ENCODE assay signal across 28 cellular contexts in the genomic region with DNA sequence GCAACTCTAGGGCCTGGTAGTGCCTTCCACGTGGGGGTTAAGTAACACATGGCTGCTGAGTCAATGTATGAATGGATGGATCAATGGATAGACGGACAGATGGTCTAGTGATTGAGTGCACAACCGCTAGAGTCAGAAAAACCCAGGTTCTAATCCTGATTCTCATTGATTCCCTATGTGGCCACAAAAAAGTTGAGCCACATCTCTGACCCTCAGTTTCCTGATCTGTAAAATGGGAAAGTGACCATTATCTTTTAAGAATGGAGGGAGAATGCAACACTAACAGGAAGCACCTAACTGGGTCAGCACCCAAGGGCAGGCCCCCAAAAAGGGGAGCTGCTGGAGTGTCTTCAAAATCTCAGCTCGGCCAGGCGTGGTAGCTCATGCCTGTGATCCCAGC. TPM values are rescaled to one million over a fixed set of nuclear protein-coding genes. Genes with fewer than 3 reads are reported as not detected.
DNase-seq lines count a peak whose midpoint lies in the region; ATAC-seq and TF ChIP-seq lines count a peak whose summit lies in the region.
"Had no signal": no experiment of that assay in that cellular context is flagged by ENCODE, and none has a peak within 500 bp of the region (broad histone marks: within the 10 kb centered on the region; RNA-seq: fewer than 3 reads in every experiment).

No MANE protein-coding gene starts in this region.

- TF ChIP-seq CTCF in IMR-90 (conservative IDR thresholded peaks at IDR 0.05; ENCODE audit: low read depth, low read length): no peak
- no peak for TF ChIP-seq CTCF in endothelial cell (IDR thresholded peaks at IDR 0.05; ENCODE audit: unreplicated experiment)
- TF ChIP-seq CTCF in type B pancreatic cell (conservative IDR thresholded peaks at IDR 0.05): no peak

- H3K23ac ChIP-seq in IMR-90 (ENCODE audit: low read depth, low read length) (no peak overlapping the region), mesendoderm (ENCODE audit: low read length) (no peak overlapping the region)

- H3K4ac ChIP-seq in IMR-90 (ENCODE audit: low read depth, low read length) (no peak overlapping the region), mesendoderm (ENCODE audit: low read depth, low read length) (no peak overlapping the region)

- H3K4me2 ChIP-seq in IMR-90 (ENCODE audit: low read depth, low read length) (no peak overlapping the region), mesendoderm (ENCODE audit: low read length) (no peak overlapping the region)

- H2BK15ac ChIP-seq in IMR-90 (ENCODE audit: low read depth, low read length) (no peak overlapping the region), mesendoderm (replicated peaks; ENCODE audit: low read depth) (no peak overlapping the region)

- H4K8ac ChIP-seq in IMR-90 (ENCODE audit: low read depth in 2 of 2, low read length in 2 of 2): no peak overlapping the region
- no peak overlapping the region for H4K8ac ChIP-seq in mesendoderm (ENCODE audit: low read depth, low read length)

- H2AK5ac ChIP-seq in IMR-90 (ENCODE audit: low read depth, low read length) (no peak overlapping the region), mesendoderm (ENCODE audit: low read length) (no peak overlapping the region)

- BruUV-seq in IMR-90 (replicated peaks; lab: Mats Ljungman, UMichigan): no TSS peak

- no peak for TF ChIP-seq RAD21 in IMR-90 (IDR thresholded peaks at IDR 0.05; ENCODE audit: low read length)

- no peak overlapping the region for H3K14ac ChIP-seq in IMR-90 (replicated peaks; ENCODE audit: low read depth, low read length)

- H3K79me1 ChIP-seq in IMR-90 (ENCODE audit: low read depth in 1 of 2, low read length in 2 of 2) (peaks cover 38 to 65% of the 10 kb centered on the region in 2 experiments), mesendoderm (ENCODE audit: low read length) (peaks cover 15% of the 10 kb centered on the region)

- H3K9me1 ChIP-seq in IMR-90 (ENCODE audit: insufficient read depth, low read length): peaks cover 25% of the 10 kb centered on the region

- H2BK5ac ChIP-seq in IMR-90 (ENCODE audit: low read depth, low read length, poor library complexity, severe bottlenecking): no peak overlapping the region
- H2BK5ac ChIP-seq in mesendoderm (ENCODE audit: low read length): no peak overlapping the region

- no peaks in the 10 kb centered on the region for H3K9me3 Mint-ChIP-seq in activated naive CD4-positive, alpha-beta T cell treated with anti-CD3 and anti-CD28 coated beads, Interleukin-2, amount 50 U/mL, for 24 hours
- H3K9me3 Mint-ChIP-seq in endothelial cell (ENCODE audit: unreplicated experiment): no peaks in the 10 kb centered on the region
- H3K9me3 Mint-ChIP-seq in type B pancreatic cell: no peaks in the 10 kb centered on the region

- H3K4me1 Mint-ChIP-seq in activated naive CD4-positive, alpha-beta T cell treated with anti-CD3 and anti-CD28 coated beads, Interleukin-2, amount 50 U/mL, for 24 hours: peaks cover 32% of the 10 kb centered on the region
- H3K4me1 Mint-ChIP-seq in endothelial cell (ENCODE audit: unreplicated experiment) (peaks cover 8% of the 10 kb centered on the region), type B pancreatic cell (ENCODE audit: unreplicated experiment) (peaks cover 9% of the 10 kb centered on the region)

- H3K27ac ChIP-seq in IMR-90 (ENCODE audit: insufficient read depth, low read length) (no peak overlapping the region), mesendoderm (ENCODE audit: low read depth, low read length) (no peak overlapping the region)
- H3K27ac ChIP-seq: right atrium auricular region, spleen, stomach, thyroid gland had no signal

- H3K4me1 ChIP-seq in IMR-90 (ENCODE audit: control insufficient read depth, insufficient read depth, low read length): no peaks in the 10 kb centered on the region
- H3K4me1 ChIP-seq in mesendoderm (ENCODE audit: control insufficient read depth, low read depth, low read length): no peaks in the 10 kb centered on the region

- dilution Hi-C loops in IMR-90 (cut with HindIII; ENCODE audit: low sequenced_read_pairs, unreplicated experiment): no loop called here

- H3K36me3 Mint-ChIP-seq in activated naive CD4-positive, alpha-beta T cell treated with anti-CD3 and anti-CD28 coated beads, Interleukin-2, amount 50 U/mL, for 24 hours: peaks cover 18% of the 10 kb centered on the region
- H3K36me3 Mint-ChIP-seq in endothelial cell (ENCODE audit: low read depth, unreplicated experiment): peaks cover 37% of the 10 kb centered on the region
- peaks cover 17% of the 10 kb centered on the region for H3K36me3 Mint-ChIP-seq in type B pancreatic cell

- H2BK20ac ChIP-seq in IMR-90 (ENCODE audit: low read depth, low read length): no peak overlapping the region

- H3K4me3 Mint-ChIP-seq in activated naive CD4-positive, alpha-beta T cell treated with anti-CD3 and anti-CD28 coated beads, Interleukin-2, amount 50 U/mL, for 24 hours: peak overlapping the region; percentile 26
- H3K4me3 Mint-ChIP-seq in endothelial cell (ENCODE audit: unreplicated experiment) (peak overlapping the region; percentile 63), type B pancreatic cell (peak overlapping the region; percentile 31)

- H2AK9ac ChIP-seq in IMR-90 (replicated peaks; ENCODE audit: low read depth, low read length, poor library complexity): no peak overlapping the region

- peaks cover 10% of the 10 kb centered on the region for H3K79me2 ChIP-seq in mesendoderm (ENCODE audit: control insufficient read depth, insufficient read depth, low read length)

- H3K27me3 Mint-ChIP-seq in activated naive CD4-positive, alpha-beta T cell treated with anti-CD3 and anti-CD28 coated beads, Interleukin-2, amount 50 U/mL, for 24 hours: no peaks in the 10 kb centered on the region
- H3K27me3 Mint-ChIP-seq in endothelial cell (ENCODE audit: unreplicated experiment): peaks cover 8% of the 10 kb centered on the region
- no peaks in the 10 kb centered on the region for H3K27me3 Mint-ChIP-seq in type B pancreatic cell

- intact Hi-C loops in IMR-90 (cut with micrococcal nuclease): no loop called here

- H3K18ac ChIP-seq in IMR-90 (ENCODE audit: low read depth, low read length) (no peak overlapping the region), mesendoderm (ENCODE audit: low read length) (no peak overlapping the region)

- no peak overlapping the region for H4K91ac ChIP-seq in IMR-90 (ENCODE audit: insufficient read depth, low read depth, low read length)

- no peak for TF ChIP-seq POLR2A in IMR-90 (IDR thresholded peaks at IDR 0.05; ENCODE audit: low read depth, low read length)

- ATAC-seq in IMR-90 (ENCODE audit: low read depth): no peak
- ATAC-seq: activated CD4-positive, alpha-beta T cell treated with anti-CD3 and anti-CD28 coated beads for 36 hours; mucosa of descending colon; SK-N-SH treated with all-trans-retinoic acid at 6 μM for 48 hours had no signal

- peak overlapping the region; percentile 25 for H2AFZ ChIP-seq in IMR-90 (replicated peaks; ENCODE audit: low read length, poor library complexity)

- H2BK120ac ChIP-seq in IMR-90 (ENCODE audit: low read depth, low read length) (no peak overlapping the region), mesendoderm (ENCODE audit: low read depth, low read length) (no peak overlapping the region)

- in situ Hi-C loops in IMR-90 (cut with MboI; ENCODE audit: low sequenced_read_pairs): no loop called here

- no peaks in the 10 kb centered on the region for H3K9me3 ChIP-seq in IMR-90 (ENCODE audit: control insufficient read depth, insufficient read depth, low read length)
- H3K9me3 ChIP-seq: HAP-1, mucosa of descending colon, right atrium auricular region, spleen, stomach, thyroid gland had no signal

- H3K4me3 ChIP-seq in IMR-90 (ENCODE audit: insufficient read depth, low read depth, low read length) (no peak overlapping the region), mesendoderm (ENCODE audit: low read length) (no peak overlapping the region)
- H3K4me3 ChIP-seq: HAP-1, mucosa of descending colon, right atrium auricular region, spleen, thyroid gland had no signal

- H3K9ac ChIP-seq in IMR-90 (ENCODE audit: low read depth, low read length): no peak overlapping the region
- no peak overlapping the region for H3K9ac ChIP-seq in mesendoderm (ENCODE audit: low read length)

- H3K27ac Mint-ChIP-seq in activated naive CD4-positive, alpha-beta T cell treated with anti-CD3 and anti-CD28 coated beads, Interleukin-2, amount 50 U/mL, for 24 hours: no peak overlapping the region
- no peak overlapping the region for H3K27ac Mint-ChIP-seq in endothelial cell (ENCODE audit: unreplicated experiment)
- H3K27ac Mint-ChIP-seq in type B pancreatic cell: peak overlapping the region; percentile 46

- H3K56ac ChIP-seq in IMR-90 (ENCODE audit: extremely low read depth, insufficient read depth, low read length): no peak overlapping the region
- no peak overlapping the region for H3K56ac ChIP-seq in mesendoderm (ENCODE audit: low read length)

- 80% methylated on average over 1 of the region's 5 CpGs; no CpG with 5 or more reads in 1 of the 2 experiments for WGBS in IMR-90 (ENCODE audit: extremely low coverage in 2 of 2, insufficient read length in 1 of 2), 2 experiments
- WGBS in mesendoderm (ENCODE audit: extremely low coverage, insufficient coverage, low lambda C conversion rate): no CpG with 5 or more reads among the region's 5 CpGs

- CTCF ChIA-PET in IMR-90 (lab: Yijun Ruan, JAX): no interaction called here

- peaks cover 48% of the 10 kb centered on the region for H4K20me1 ChIP-seq in IMR-90 (ENCODE audit: insufficient read depth, low read length)

- POLR2A ChIA-PET in IMR-90 (lab: Charles Lee; ENCODE audit: unreplicated experiment): no interaction called here

- no peak for DNase-seq in activated naive CD4-positive, alpha-beta T cell treated with Interleukin-2 at 50 U/mL for 16 hours
- DNase-seq in IMR-90 (no peak), endothelial cell (ENCODE audit: low spot score) (no peak), type B pancreatic cell (ENCODE audit: extremely low spot score, unreplicated experiment) (no peak), dermis blood vessel endothelial cell (no peak), mesendoderm (no peak)
- DNase-seq: ACHN; activated CD4-positive, alpha-beta T cell treated with anti-CD3 and anti-CD28 coated beads for 36 hours; activated CD8-positive, alpha-beta memory T cell treated with anti-CD3 and anti-CD28 coated beads for 24 hours; activated gamma-delta T cell treated with Interleukin-2 at 50 U/mL for 16 hours; activated T-cell treated with anti-CD3 and anti-CD28 coated beads for 4 hours; anterior cingulate cortex; Kasumi-1; mucosa of descending colon; NCI-H1417; NCI-H2029; NCI-H2227 treated with DMSO at 0.1 percent for 48 hours; NCI-H526 treated with DMSO at 0.1 percent for 48 hours; Right ventricle myocardium superior; spleen; stimulated activated CD4-positive, alpha-beta T cell treated with anti-CD3 and anti-CD28 coated beads, Interleukin-2, amount 100 ng/mL, for 24 hours; stimulated activated CD8-positive, alpha-beta memory T cell treated with anti-CD3 and anti-CD28 coated beads, Interleukin-4, amount 100 ng/mL, for 48 hours; stomach; thyroid gland had no signal

- no peak overlapping the region for H4K5ac ChIP-seq in IMR-90 (ENCODE audit: low read depth, low read length)
- H4K5ac ChIP-seq in mesendoderm (ENCODE audit: low read length): no peak overlapping the region

- H3K36me3 ChIP-seq in IMR-90 (ENCODE audit: control insufficient read depth, insufficient read depth, low read length): peaks cover 43% of the 10 kb centered on the region
- H3K36me3 ChIP-seq in mesendoderm (ENCODE audit: control insufficient read depth, insufficient read depth, low read length): peaks cover 10% of the 10 kb centered on the region

- H3K27me3 ChIP-seq in IMR-90 (ENCODE audit: control insufficient read depth, insufficient read depth, low read length) (no peaks in the 10 kb centered on the region), mesendoderm (ENCODE audit: insufficient read depth, low read length, poor library complexity) (peaks cover 6% of the 10 kb centered on the region)
- H3K27me3 ChIP-seq: right atrium auricular region, spleen, stomach, thyroid gland had no signal

RNA-seq across cellular contexts. Expression of a gene that starts 2.6 kb away (rescaled TPM):
- total RNA-seq in IMR-90 (2012; rRNA removed) (55.7 and 68.6 TPM in 2 replicates), endothelial cell (ENCODE audit: unreplicated experiment) (53.2 TPM), type B pancreatic cell (ENCODE audit: low replicate concordance) (63.6 and 72.1 TPM in 2 replicates), dermis blood vessel endothelial cell (58.0 and 108 TPM in 2 replicates)
- 64.8 and 66.5 TPM in 2 replicates for polyA plus RNA-seq in IMR-90 (2012; rRNA removed)
- polyA plus RNA-seq in IMR-90 (2012; cell fraction: cytosol; rRNA removed): 32.4 and 73.7 TPM in 2 replicates
- polyA plus RNA-seq in IMR-90 (2012; cell fraction: nucleus; rRNA removed; ENCODE audit: low replicate concordance): 15.9 and 45.2 TPM in 2 replicates
- 52.5 TPM for polyA plus RNA-seq in mesendoderm (2013, experiment 1 of 2)
- 49.0 TPM for polyA plus RNA-seq in mesendoderm (2013, experiment 2 of 2)

RNA-seq across cellular contexts. Expression of a gene that starts 3.6 kb away (rescaled TPM):
- total RNA-seq in IMR-90 (2012; rRNA removed) (1.4 and 2.0 TPM in 2 replicates), endothelial cell (ENCODE audit: unreplicated experiment) (0.36 TPM), type B pancreatic cell (ENCODE audit: low replicate concordance) (7.6 and 8.0 TPM in 2 replicates), dermis blood vessel endothelial cell (2.0 and 2.7 TPM in 2 replicates)
- polyA plus RNA-seq in IMR-90 (2012; rRNA removed): 1.3 and 2.2 TPM in 2 replicates
- 1.3 and 2.7 TPM in 2 replicates for polyA plus RNA-seq in IMR-90 (2012; cell fraction: cytosol; rRNA removed)
- polyA plus RNA-seq in IMR-90 (2012; cell fraction: nucleus; rRNA removed; ENCODE audit: low replicate concordance): 1.7 and 1.9 TPM in 2 replicates
- 0.81 TPM for polyA plus RNA-seq in mesendoderm (2013, experiment 1 of 2)
- polyA plus RNA-seq in mesendoderm (2013, experiment 2 of 2): 0.64 TPM

RNA-seq across cellular contexts. Expression of a gene that starts 29.4 kb away (rescaled TPM):
- total RNA-seq in IMR-90 (2012; rRNA removed) (2.0 and 2.8 TPM in 2 replicates), endothelial cell (ENCODE audit: unreplicated experiment) (13.3 TPM), type B pancreatic cell (ENCODE audit: low replicate concordance) (12.5 and 12.8 TPM in 2 replicates), dermis blood vessel endothelial cell (5.3 and 5.4 TPM in 2 replicates)
- polyA plus RNA-seq in IMR-90 (2012; rRNA removed): 4.0 and 4.9 TPM in 2 replicates
- polyA plus RNA-seq in IMR-90 (2012; cell fraction: cytosol; rRNA removed): 2.8 and 5.3 TPM in 2 replicates
- 7.1 and 11.7 TPM in 2 replicates for polyA plus RNA-seq in IMR-90 (2012; cell fraction: nucleus; rRNA removed; ENCODE audit: low replicate concordance)
- 7.8 TPM for polyA plus RNA-seq in mesendoderm (2013, experiment 1 of 2)
- 7.7 TPM for polyA plus RNA-seq in mesendoderm (2013, experiment 2 of 2)
